8 cellular contexts compared by ENCODE assay signal in genomic region chr12:57088442-57089258, GRCh38. TPM values are rescaled to one million over a fixed set of nuclear protein-coding genes. Genes with fewer than 3 reads are reported as not detected.
A peak's percentile ranks its signal among the peaks of the same experiment; 100 is the strongest.
DNase-seq lines count a peak whose midpoint lies in the region; ATAC-seq and TF ChIP-seq lines count a peak whose summit lies in the region.

TSS of gene NAB2 (plus strand) at chr12:57089114. CDS start at chr12:57089272, 158 bp downstream.

- H3K36me3 Mint-ChIP-seq in GM23338 (ENCODE audit: low read depth): peaks cover 28% of the 10 kb centered on the region
- H3K36me3 Mint-ChIP-seq in activated T-helper 2 cell treated with anti-CD3 and anti-CD28 coated beads, Interferon-gamma antibody, Interleukin-2, Interleukin-4, amounts not matched to agents 10 μg/mL and 5 μg/mL and 100 μg/mL, durations not matched to agents 14 hours and 24 hours and 36 hours (ENCODE audit: low read depth): peaks cover 54% of the 10 kb centered on the region
- H3K36me3 Mint-ChIP-seq in natural killer cell treated with Interleukin-12 subunit alpha and Interleukin-12 subunit beta and Interleukin-15 and Interleukin-18, amount 100 ng/mL, for 72 hours: no peaks in the 10 kb centered on the region

- peak within 1 kb of the TSS; percentile 88 for H3K4me3 ChIP-seq in GM23338
- H3K4me3 ChIP-seq in RWPE2 (ENCODE audit: severe bottlenecking): peak within 1 kb of the TSS; percentile 93

- peak within 1 kb of the TSS; percentile 100 for H3K4me2 ChIP-seq in GM23338

- TF ChIP-seq CTCF in GM23338 (conservative IDR thresholded peaks at IDR 0.05; ENCODE audit: low read depth in 2 of 2) (no peak), RWPE2 (IDR thresholded peaks at IDR 0.05; ENCODE audit: poor library complexity, severe bottlenecking) (no peak)

- peaks cover 26% of the 10 kb centered on the region for H3K27me3 Mint-ChIP-seq in GM23338 (ENCODE audit: insufficient read depth, low read depth, poor library complexity)
- H3K27me3 Mint-ChIP-seq in activated T-helper 2 cell treated with anti-CD3 and anti-CD28 coated beads, Interferon-gamma antibody, Interleukin-2, Interleukin-4, amounts not matched to agents 10 μg/mL and 5 μg/mL and 100 μg/mL, durations not matched to agents 14 hours and 24 hours and 36 hours (ENCODE audit: low read depth): no peaks in the 10 kb centered on the region
- no peaks in the 10 kb centered on the region for H3K27me3 Mint-ChIP-seq in natural killer cell treated with Interleukin-12 subunit alpha and Interleukin-12 subunit beta and Interleukin-15 and Interleukin-18, amount 100 ng/mL, for 72 hours

- intact Hi-C loops in activated T-helper 2 cell treated with anti-CD3 and anti-CD28 coated beads, Interferon-gamma antibody, Interleukin-2, Interleukin-4, amounts not matched to agents 10 μg/mL and 5 μg/mL and 100 μg/mL, durations not matched to agents 14 hours and 24 hours and 36 hours (cut with micrococcal nuclease): loop anchor here (1.0 to 5.0 kb wide), 6 partner anchors 10 to 451 kb away; partner anchors contain the start of genes DDIT3, MBD6, NEMP1 and PTGES3

- peaks cover 8% of the 10 kb centered on the region; the same call in 1 of the 2 replicates for H3K79me2 ChIP-seq in GM23338 (replicated peaks; ENCODE audit: insufficient read depth)

- H3K4me3 Mint-ChIP-seq in GM23338: peak within 1 kb of the TSS; percentile 93
- peak within 1 kb of the TSS; percentile 99 for H3K4me3 Mint-ChIP-seq in activated T-helper 2 cell treated with anti-CD3 and anti-CD28 coated beads, Interferon-gamma antibody, Interleukin-2, Interleukin-4, amounts not matched to agents 10 μg/mL and 5 μg/mL and 100 μg/mL, durations not matched to agents 14 hours and 24 hours and 36 hours (ENCODE audit: low read depth)
- H3K4me3 Mint-ChIP-seq in natural killer cell treated with Interleukin-12 subunit alpha and Interleukin-12 subunit beta and Interleukin-15 and Interleukin-18, amount 100 ng/mL, for 72 hours: peak within 1 kb of the TSS; percentile 91

- ATAC-seq in GM23338 (peak; percentile 21), RWPE2 (ENCODE audit: low read depth) (peak; percentile 28)
- peak; percentile 89 to 90 for ATAC-seq in natural killer cell treated with Interleukin-12 subunit alpha and Interleukin-12 subunit beta and Interleukin-15 and Interleukin-18, amount 100 ng/mL, for 72 hours

- no peaks in the 10 kb centered on the region; the same call in 1 of the 2 replicates for H4K20me1 ChIP-seq in GM23338 (replicated peaks; ENCODE audit: insufficient read depth)

- H3K36me3 ChIP-seq in GM23338 (ENCODE audit: insufficient read depth): no peaks in the 10 kb centered on the region
- H3K36me3 ChIP-seq in RWPE2 (ENCODE audit: low read depth): peaks cover 31% of the 10 kb centered on the region

- H3K9me3 ChIP-seq in RWPE2 (ENCODE audit: severe bottlenecking): no peaks in the 10 kb centered on the region

- peaks cover 45% of the 10 kb centered on the region for H3K4me1 Mint-ChIP-seq in GM23338
- peaks cover 62% of the 10 kb centered on the region for H3K4me1 Mint-ChIP-seq in activated T-helper 2 cell treated with anti-CD3 and anti-CD28 coated beads, Interferon-gamma antibody, Interleukin-2, Interleukin-4, amounts not matched to agents 10 μg/mL and 5 μg/mL and 100 μg/mL, durations not matched to agents 14 hours and 24 hours and 36 hours (ENCODE audit: low read depth)
- peaks cover 48 to 53% of the 10 kb centered on the region in 2 donors for H3K4me1 Mint-ChIP-seq in natural killer cell treated with Interleukin-12 subunit alpha and Interleukin-12 subunit beta and Interleukin-15 and Interleukin-18, amount 100 ng/mL, for 72 hours (ENCODE audit: low read depth in 2 of 2)

- H3K27me3 ChIP-seq in GM23338 (ENCODE audit: insufficient read depth) (no peaks in the 10 kb centered on the region), RWPE2 (ENCODE audit: insufficient read depth, poor library complexity, severe bottlenecking) (no peaks in the 10 kb centered on the region)

- H2AFZ ChIP-seq in GM23338: peak within 1 kb of the TSS; percentile 89

- H3K27ac ChIP-seq in GM23338 (ENCODE audit: low read depth) (peak within 1 kb of the TSS; percentile 99), RWPE2 (ENCODE audit: poor library complexity, severe bottlenecking) (peak within 1 kb of the TSS; percentile 99)

- H3K4me1 ChIP-seq in GM23338 (ENCODE audit: insufficient read depth): peaks cover 19% of the 10 kb centered on the region
- peaks cover 13% of the 10 kb centered on the region for H3K4me1 ChIP-seq in RWPE2 (ENCODE audit: insufficient read depth, poor library complexity, severe bottlenecking)

- peaks cover 14% of the 10 kb centered on the region for H3F3A ChIP-seq in GM23338 (replicated peaks; ENCODE audit: low read depth)

- DNase-seq in Daoy (ENCODE audit: low read depth): peak; percentile 97
- DNase-seq in GM23338 (ENCODE audit: low spot score): peak; percentile 95
- peak; percentile 94 for DNase-seq in LHCN-M2 (ENCODE audit: low read depth)
- DNase-seq in RWPE2 (ENCODE audit: low spot score): peak; percentile 95
- DNase-seq in activated T-helper 2 cell treated with anti-CD3 and anti-CD28 coated beads, Interferon-gamma antibody, Interleukin-2, Interleukin-4, amounts not matched to agents 10 μg/mL and 5 μg/mL and 100 μg/mL, durations not matched to agents 14 hours and 24 hours and 36 hours (ENCODE audit: low spot score): peak; percentile 91
- DNase-seq in fibroblast of peridontal ligament (ENCODE audit: extremely low read depth): peak; percentile 94
- peak; percentile 97 for DNase-seq in natural killer cell treated with Interleukin-12 subunit alpha and Interleukin-12 subunit beta and Interleukin-15 and Interleukin-18, amount 100 ng/mL, for 72 hours (ENCODE audit: low spot score)
- DNase-seq in stimulated activated naive CD4-positive, alpha-beta T cell (lab: John Stamatoyannopoulos, UW): peak; percentile 80 to 94 (median 90)

- no peaks in the 10 kb centered on the region for H3K9me3 Mint-ChIP-seq in GM23338
- no peaks in the 10 kb centered on the region for H3K9me3 Mint-ChIP-seq in activated T-helper 2 cell treated with anti-CD3 and anti-CD28 coated beads, Interferon-gamma antibody, Interleukin-2, Interleukin-4, amounts not matched to agents 10 μg/mL and 5 μg/mL and 100 μg/mL, durations not matched to agents 14 hours and 24 hours and 36 hours
- H3K9me3 Mint-ChIP-seq in natural killer cell treated with Interleukin-12 subunit alpha and Interleukin-12 subunit beta and Interleukin-15 and Interleukin-18, amount 100 ng/mL, for 72 hours: no peaks in the 10 kb centered on the region

- H3K9me2 ChIP-seq in GM23338 (ENCODE audit: insufficient read depth): no peaks in the 10 kb centered on the region

- peak within 1 kb of the TSS; percentile 99 for H3K27ac Mint-ChIP-seq in GM23338
- H3K27ac Mint-ChIP-seq in activated T-helper 2 cell treated with anti-CD3 and anti-CD28 coated beads, Interferon-gamma antibody, Interleukin-2, Interleukin-4, amounts not matched to agents 10 μg/mL and 5 μg/mL and 100 μg/mL, durations not matched to agents 14 hours and 24 hours and 36 hours: peak within 1 kb of the TSS; percentile 98
- peak within 1 kb of the TSS; percentile 94 to 96 for H3K27ac Mint-ChIP-seq in natural killer cell treated with Interleukin-12 subunit alpha and Interleukin-12 subunit beta and Interleukin-15 and Interleukin-18, amount 100 ng/mL, for 72 hours

TF ChIP-seq in GM23338, 12 proteins besides CTCF, POLR2A, EP300 and RAD21 (continues in another document):
- no peak for TF ChIP-seq NANOG (IDR thresholded peaks at IDR 0.05; ENCODE audit: borderline replicate concordance)

RNA-seq across cellular contexts. Expression of gene NAB2, which starts in this region (rescaled TPM):
- 39.4 and 47.5 TPM in 2 replicates for total RNA-seq in Daoy (2014; rRNA removed; shearing (Covaris generic))
- total RNA-seq in GM23338 (2014; rRNA removed; shearing (Covaris generic)): 19.8 and 20.8 TPM in 2 replicates
- 6.5 and 6.6 TPM in 2 replicates for polyA plus RNA-seq in GM23338 (2016; fragmentation: Nextera tagmentation; extraction: Ambion mirVana)
- total RNA-seq in LHCN-M2 (2014; rRNA removed): 53.8 and 55.9 TPM in 2 replicates
- polyA plus RNA-seq in LHCN-M2 (2012): 42.8 TPM
- total RNA-seq in activated T-helper 2 cell treated with anti-CD3 and anti-CD28 coated beads, Interferon-gamma antibody, Interleukin-2, Interleukin-4, amounts not matched to agents 10 μg/mL and 5 μg/mL and 100 μg/mL, durations not matched to agents 14 hours and 24 hours and 36 hours: 72.8 and 74.7 TPM in 2 replicates
- 1 to 10 TPM; 7.7 to 8.0 TPM for total RNA-seq in natural killer cell treated with Interleukin-12 subunit alpha and Interleukin-12 subunit beta and Interleukin-15 and Interleukin-18, amount 100 ng/mL, for 72 hours

Comparison
In these comparisons a context has a peak if more than half of its experiments do, and no peak if none do; other contexts are left out.
1. Peak in every context shown above with its lines: DNase-seq, ATAC-seq, H3K4me3 ChIP-seq and H3K27ac ChIP-seq.
2. ATAC-seq: peak in every context shown above with its lines; median percentile 90 in natural killer cell treated with Interleukin-12 subunit alpha and Interleukin-12 subunit beta and Interleukin-15 and Interleukin-18, amount 100 ng/mL, for 72 hours; 28 in RWPE2; 21 in GM23338.